8 cellular contexts compared by ENCODE assay signal in the genomic region with DNA sequence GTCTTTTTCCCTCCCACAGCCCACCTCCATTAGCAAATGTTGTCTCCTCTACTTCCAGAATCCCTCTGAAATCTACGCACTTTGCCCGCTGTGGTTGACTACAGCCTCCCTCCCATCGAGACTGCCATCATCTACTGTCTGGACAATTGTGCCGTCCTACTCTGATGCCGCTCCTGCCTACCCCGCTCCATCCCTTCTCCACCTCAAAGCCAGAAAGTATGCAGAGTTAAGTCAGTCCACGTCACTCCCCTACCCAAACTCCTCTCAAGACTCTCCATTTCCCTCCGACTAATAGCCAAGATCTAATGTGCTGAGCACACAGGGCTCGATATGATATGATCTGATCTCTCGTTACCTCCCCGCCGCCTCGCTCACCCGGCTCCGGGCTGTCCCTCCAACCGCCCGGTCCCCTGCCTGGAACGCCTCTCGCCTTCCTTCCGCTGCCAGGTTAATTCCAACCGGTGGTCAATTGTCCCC. TPM values are rescaled to one million over a fixed set of nuclear protein-coding genes. Genes with fewer than 3 reads are reported as not detected.
DNase-seq lines count a peak whose midpoint lies in the region; ATAC-seq and TF ChIP-seq lines count a peak whose summit lies in the region.

No MANE protein-coding gene starts in this region.

- no peaks in the 10 kb centered on the region for H3K27me3 ChIP-seq in BLaER1 treated with 17β-estradiol and CSF1 and Interleukin-3, amounts not matched to agents 10 nM and 100 nM
- H3K27me3 ChIP-seq in right atrium auricular region, result no peaks in the 10 kb centered on the region
- H3K27me3 ChIP-seq in spleen (replicated peaks in 1 of 7), result no peaks in the 10 kb centered on the region

- H3K9ac ChIP-seq in BLaER1 treated with 17β-estradiol and CSF1 and Interleukin-3, amounts not matched to agents 10 nM and 100 nM, result peak overlapping the region; percentile 82 to 96 (median 91)

- H3K9me3 ChIP-seq in BLaER1 treated with 17β-estradiol and CSF1 and Interleukin-3, amounts not matched to agents 10 nM and 100 nM (replicated peaks in 1 of 11), result no peaks in the 10 kb centered on the region
- H3K9me3 ChIP-seq in right atrium auricular region (no peaks in the 10 kb centered on the region), spleen (no peaks in the 10 kb centered on the region)

- H3K4me2 ChIP-seq in BLaER1 treated with 17β-estradiol and CSF1 and Interleukin-3, amounts not matched to agents 10 nM and 100 nM, result peak overlapping the region; percentile 90 to 100 (median 97)

- H3K36me3 ChIP-seq in BLaER1 treated with 17β-estradiol and CSF1 and Interleukin-3, amounts not matched to agents 10 nM and 100 nM, result peaks cover 27 to 41% (median 35%) of the 10 kb centered on the region in 11 experiments; a peak in 21 of 22 replicates
- H3K36me3 ChIP-seq in right atrium auricular region (peaks cover 20% of the 10 kb centered on the region), spleen (peaks cover 0 to 44% (median 24%) of the 10 kb centered on the region in 6 donors)

- no peak for DNase-seq in activated CD4-positive, alpha-beta memory T cell treated with anti-CD3 and anti-CD28 coated beads for 36 hours
- DNase-seq in right atrium auricular region (ENCODE audit: low spot score) (no peak), spleen (no peak), ureter (ENCODE audit: low spot score) (no peak), occipital lobe (lab: John Stamatoyannopoulos, UW) (no peak), G401 (ENCODE audit: low spot score) (no peak)

- in situ Hi-C loops in G401 (cut with HindIII; ENCODE audit: low sequenced_read_pairs), result no loop called here

- TF ChIP-seq CTCF in right atrium auricular region (IDR thresholded peaks at IDR 0.05), result no peak
- TF ChIP-seq CTCF in spleen (IDR thresholded peaks at IDR 0.05 in 8 of 11, conservative IDR thresholded peaks at IDR 0.05 in 3 of 11), result no peak

- H3K27me3 Mint-ChIP-seq in activated CD4-positive, alpha-beta memory T cell treated with anti-CD3 and anti-CD28 coated beads for 36 hours, result no peaks in the 10 kb centered on the region

- ATAC-seq in HG02610 (IDR thresholded peaks at IDR 0.05; ENCODE audit: unreplicated experiment), result peak; percentile 2

- no peaks in the 10 kb centered on the region for H3K36me3 Mint-ChIP-seq in activated CD4-positive, alpha-beta memory T cell treated with anti-CD3 and anti-CD28 coated beads for 36 hours

- peak overlapping the region; percentile 98 for H3K27ac Mint-ChIP-seq in activated CD4-positive, alpha-beta memory T cell treated with anti-CD3 and anti-CD28 coated beads for 36 hours

- H3K4me1 Mint-ChIP-seq in activated CD4-positive, alpha-beta memory T cell treated with anti-CD3 and anti-CD28 coated beads for 36 hours (ENCODE audit: low read depth), result peaks cover 24% of the 10 kb centered on the region

- H3K4me3 Mint-ChIP-seq in activated CD4-positive, alpha-beta memory T cell treated with anti-CD3 and anti-CD28 coated beads for 36 hours, result peak overlapping the region; percentile 88

- intact Hi-C loops in activated CD4-positive, alpha-beta memory T cell treated with anti-CD3 and anti-CD28 coated beads for 36 hours (cut with micrococcal nuclease), result loop anchor here (2.0 to 5.0 kb wide), 2 partner anchors 69 to 119 kb away; a partner anchor contains a TSS
- intact Hi-C loops in spleen (cut with DNase I; ENCODE audit: low total_unique reads), result no loop called here

- H3K9me3 Mint-ChIP-seq in activated CD4-positive, alpha-beta memory T cell treated with anti-CD3 and anti-CD28 coated beads for 36 hours, result no peaks in the 10 kb centered on the region

- H3K4me3 ChIP-seq in BLaER1 treated with 17β-estradiol and CSF1 and Interleukin-3, amounts not matched to agents 10 nM and 100 nM, result peak overlapping the region; percentile 79 to 99 (median 94)
- H3K4me3 ChIP-seq in right atrium auricular region (peak overlapping the region; percentile 85 to 98), spleen (peak overlapping the region; percentile 90 to 100 (median 99))

- POLR2A ChIA-PET in activated CD4-positive, alpha-beta memory T cell treated with anti-CD3 and anti-CD28 coated beads for 36 hours (lab: Charles Lee), result no interaction called here

- H3K4me1 ChIP-seq in BLaER1 treated with 17β-estradiol and CSF1 and Interleukin-3, amounts not matched to agents 10 nM and 100 nM, result peaks cover 18 to 35% (median 22%) of the 10 kb centered on the region in 10 experiments
- peaks cover 0 to 30% of the 10 kb centered on the region in 2 donors for H3K4me1 ChIP-seq in right atrium auricular region
- H3K4me1 ChIP-seq in spleen, result peaks cover 12 to 40% (median 32%) of the 10 kb centered on the region in 6 donors

- H4K20me1 ChIP-seq in BLaER1 treated with 17β-estradiol and CSF1 and Interleukin-3, amounts not matched to agents 10 nM and 100 nM, result peaks cover 0 to 63% (median 53%) of the 10 kb centered on the region in 11 experiments; a peak in 19 of 22 replicates

- H3K27ac ChIP-seq in BLaER1 treated with 17β-estradiol and CSF1 and Interleukin-3, amounts not matched to agents 10 nM and 100 nM, result peak overlapping the region; percentile 90 to 98 (median 96)
- H3K27ac ChIP-seq in right atrium auricular region (peak overlapping the region; percentile 92 to 93), spleen (peak overlapping the region in 7 of 8 donors; percentile 86 to 98 (median 93))

- 1 to 2% (median 2%) methylated on average over 21 of the region's 21 CpGs for WGBS in spleen, 5 donors

- CTCF ChIA-PET in activated CD4-positive, alpha-beta memory T cell treated with anti-CD3 and anti-CD28 coated beads for 36 hours (lab: Charles Lee), result no interaction called here

- TF ChIP-seq POLR2A in spleen (IDR thresholded peaks at IDR 0.05), result no peak

RNA-seq across cellular contexts. Expression of a gene that starts 0.6 kb away (rescaled TPM):
- total RNA-seq in activated CD4-positive, alpha-beta memory T cell treated with anti-CD3 and anti-CD28 coated beads for 36 hours, result 10 to 100 TPM; 25.2 to 27.2 TPM
- total RNA-seq in right atrium auricular region (10 to 100 TPM; 11.2 to 22.8 TPM), spleen (10 to 100 TPM; 18.9 to 27.1 (median 25.7) TPM), ureter (31.0 TPM), occipital lobe (19.8 TPM)
- 10 to 100 TPM; 10.8 to 21.1 (median 12.0) TPM for polyA plus RNA-seq in spleen
- 43.3 and 47.8 TPM in 2 replicates for total RNA-seq in G401 (2014; rRNA removed; shearing (Covaris generic))

RNA-seq across cellular contexts. Expression of a gene that starts 19.4 kb away (rescaled TPM):
- total RNA-seq in activated CD4-positive, alpha-beta memory T cell treated with anti-CD3 and anti-CD28 coated beads for 36 hours, result under 1 TPM; 0.31 to 0.36 TPM
- total RNA-seq in right atrium auricular region, result 1 to 10 TPM in 1 of 2 donors, under 1 TPM in 1; 0.67 to 1.1 TPM
- 10 to 100 TPM in 5 of 7 donors, 1 to 10 TPM in 2; 8.7 to 16.1 (median 11.6) TPM for total RNA-seq in spleen
- 1 to 10 TPM; 2.1 to 4.4 (median 3.8) TPM for polyA plus RNA-seq in spleen
- total RNA-seq in ureter, result 4.5 TPM
- total RNA-seq in occipital lobe, result 0.78 TPM
- total RNA-seq in G401 (2014; rRNA removed; shearing (Covaris generic)), result 7.7 and 9.7 TPM in 2 replicates

RNA-seq across cellular contexts. Expression of a gene that starts 40.8 kb away (rescaled TPM):
- under 1 TPM; 0.19 to 0.26 TPM for total RNA-seq in activated CD4-positive, alpha-beta memory T cell treated with anti-CD3 and anti-CD28 coated beads for 36 hours
- total RNA-seq in right atrium auricular region, result 1 to 10 TPM in 1 of 2 donors, under 1 TPM in 1; 0.96 to 1.5 TPM
- 1 to 10 TPM; 3.4 to 9.2 (median 5.4) TPM for total RNA-seq in spleen
- polyA plus RNA-seq in spleen, result 1 to 10 TPM in 1 of 3 donors, under 1 TPM in 2; 0.80 to 2.3 (median 0.96) TPM
- total RNA-seq in ureter, result 2.4 TPM
- total RNA-seq in occipital lobe, result not detected
- not detected in 2 replicates for total RNA-seq in G401 (2014; rRNA removed; shearing (Covaris generic))

RNA-seq across cellular contexts. Expression of a gene that starts 53.3 kb away (rescaled TPM):
- 10 to 100 TPM; 68.1 to 78.5 TPM for total RNA-seq in activated CD4-positive, alpha-beta memory T cell treated with anti-CD3 and anti-CD28 coated beads for 36 hours
- total RNA-seq in right atrium auricular region (10 to 100 TPM; 51.8 to 52.5 TPM), spleen (10 to 100 TPM; 49.4 to 74.1 (median 62.8) TPM), ureter (66.5 TPM), occipital lobe (9.4 TPM)
- polyA plus RNA-seq in spleen, result 10 to 100 TPM; 52.4 to 82.2 (median 71.4) TPM
- total RNA-seq in G401 (2014; rRNA removed; shearing (Covaris generic)), result 131 and 174 TPM in 2 replicates
